In genomic region chr2:202032841-202033316, GRCh38 we compare ENCODE assay signal across 8 cellular contexts. TPM values are rescaled to one million over a fixed set of nuclear protein-coding genes. Genes with fewer than 3 reads are reported as not detected.
DNase-seq lines count a peak whose midpoint lies in the region; FAIRE-seq and TF ChIP-seq lines count a peak whose summit lies in the region.

No MANE protein-coding gene starts in this region.

- H3K27me3 Mint-ChIP-seq in T-helper 2 cell treated with Interferon-gamma antibody and Interleukin-4, amounts not matched to agents 5 μg/mL and 100 μg/mL, for 36 hours (ENCODE audit: low read depth): peaks cover 41% of the 10 kb centered on the region

- DNase-seq in SIG-M5 treated with dmso at 0.1 percent for 504 hours (lab: John Stamatoyannopoulos, UW; ENCODE audit: unreplicated experiment) (peak; percentile 52), SIG-M5 (lab: John Stamatoyannopoulos, UW) (no peak), HPDE6-E6E7 (ENCODE audit: extremely low spot score) (peak; percentile 36), bronchial epithelial cell (ENCODE audit: low read depth) (peak; percentile 21), keratinocyte (ENCODE audit: low read depth, low spot score) (no peak), NCI-H2081 treated with DMSO at 0.1 percent for 48 hours (lab: John Stamatoyannopoulos, UW) (no peak)
- peak; percentile 32 for DNase-seq in T-helper 2 cell treated with Interferon-gamma antibody and Interleukin-4, amounts not matched to agents 5 μg/mL and 100 μg/mL, for 36 hours (ENCODE audit: low spot score)
- peak; percentile 13 for DNase-seq in stimulated activated CD4-positive, alpha-beta T cell treated with anti-CD3 and anti-CD28 coated beads, Interleukin-1b, Interleukin-23, amount 100 ng/mL, for 48 hours

- no peak overlapping the region for H3K27ac Mint-ChIP-seq in T-helper 2 cell treated with Interferon-gamma antibody and Interleukin-4, amounts not matched to agents 5 μg/mL and 100 μg/mL, for 36 hours

- dilution Hi-C loops in keratinocyte (cut with MboI; ENCODE audit: extremely low pct_ligation_motif_present, low sequenced_read_pairs): no loop called here

- H3K4me1 ChIP-seq in keratinocyte (ENCODE audit: control insufficient read depth, extremely low read depth, insufficient read depth, low read length): peaks cover 13% of the 10 kb centered on the region

- no peaks in the 10 kb centered on the region for H3K9me1 ChIP-seq in keratinocyte (ENCODE audit: control insufficient read depth, extremely low read depth, insufficient read depth, low read length)

- peak overlapping the region; percentile 90 for H2AFZ ChIP-seq in keratinocyte (ENCODE audit: control insufficient read depth, low read length)

- H3K27me3 ChIP-seq in bronchial epithelial cell (ENCODE audit: control insufficient read depth, insufficient read depth, low read length) (peaks cover 17% of the 10 kb centered on the region), keratinocyte (ENCODE audit: control insufficient read depth, extremely low read depth, insufficient read depth, low read length) (peaks cover 13% of the 10 kb centered on the region)

- H3K36me3 ChIP-seq in bronchial epithelial cell (ENCODE audit: control insufficient read depth, insufficient read depth, low read length) (no peaks in the 10 kb centered on the region), keratinocyte (ENCODE audit: control insufficient read depth in 2 of 2, extremely low read depth in 1 of 2, insufficient read depth in 2 of 2, low read length in 2 of 2) (no peaks in the 10 kb centered on the region)

- H3K9me3 Mint-ChIP-seq in T-helper 2 cell treated with Interferon-gamma antibody and Interleukin-4, amounts not matched to agents 5 μg/mL and 100 μg/mL, for 36 hours: no peaks in the 10 kb centered on the region

- TF ChIP-seq CTCF in bronchial epithelial cell (IDR thresholded peaks at IDR 0.05; ENCODE audit: insufficient read depth, low read length, severe bottlenecking) (no peak), keratinocyte (optimal IDR thresholded peaks at IDR 0.05 in 1 of 3, IDR thresholded peaks at IDR 0.05 in 1 of 3, conservative IDR thresholded peaks at IDR 0.05 in 1 of 3; ENCODE audit: extremely low read depth in 1 of 3, insufficient read depth in 2 of 3, low read length in 3 of 3) (no peak)

- no peak for FAIRE-seq in bronchial epithelial cell (lab: Jason Lieb, UNC)
- no peak for FAIRE-seq in keratinocyte (lab: Jason Lieb, UNC)

- peak overlapping the region; percentile 56 for H3K9ac ChIP-seq in keratinocyte (ENCODE audit: control insufficient read depth, extremely low read depth, insufficient read depth, low read length)

- H3K4me2 ChIP-seq in keratinocyte (ENCODE audit: control insufficient read depth, extremely low read depth, insufficient read depth, low read depth, low read length): peak overlapping the region; percentile 77

- H3K4me3 ChIP-seq in bronchial epithelial cell (ENCODE audit: low read depth, low read length): peak overlapping the region; percentile 69
- peak overlapping the region; percentile 68 to 71 (median 70) for H3K4me3 ChIP-seq in keratinocyte (ENCODE audit: control insufficient read depth in 2 of 3, extremely low read depth in 1 of 3, insufficient read depth in 2 of 3, low read depth in 1 of 3, low read length in 3 of 3)

- H3K79me2 ChIP-seq in keratinocyte (ENCODE audit: control insufficient read depth, insufficient read depth, low read length): no peaks in the 10 kb centered on the region

- H3K4me3 Mint-ChIP-seq in T-helper 2 cell treated with Interferon-gamma antibody and Interleukin-4, amounts not matched to agents 5 μg/mL and 100 μg/mL, for 36 hours: peak overlapping the region; percentile 87

- no peaks in the 10 kb centered on the region for H3K9me3 ChIP-seq in keratinocyte (ENCODE audit: control insufficient read depth, low read depth, low read length)

- no peaks in the 10 kb centered on the region for H4K20me1 ChIP-seq in keratinocyte (ENCODE audit: control insufficient read depth, extremely low read depth, insufficient read depth, low read length)

- no peaks in the 10 kb centered on the region for H3K36me3 Mint-ChIP-seq in T-helper 2 cell treated with Interferon-gamma antibody and Interleukin-4, amounts not matched to agents 5 μg/mL and 100 μg/mL, for 36 hours (ENCODE audit: low read depth)

- H3K4me1 Mint-ChIP-seq in T-helper 2 cell treated with Interferon-gamma antibody and Interleukin-4, amounts not matched to agents 5 μg/mL and 100 μg/mL, for 36 hours (ENCODE audit: low read depth): peaks cover 11% of the 10 kb centered on the region

- H3K27ac ChIP-seq in keratinocyte (ENCODE audit: control insufficient read depth, insufficient read depth, low read length): peak overlapping the region; percentile 15

RNA-seq across cellular contexts. Expression of gene FZD7, which starts 0.8 kb away (rescaled TPM):
- total RNA-seq in bronchial epithelial cell: 1.8 and 2.3 TPM in 2 replicates
- polyA plus RNA-seq in keratinocyte: 1.3 to 2.4 TPM (median 1.4 TPM) in 3 replicates
- 1.5 TPM for polyA plus RNA-seq in keratinocyte (2011; ENCODE audit: low read depth)
- 0.91 and 1.3 TPM in 2 replicates for polyA plus RNA-seq in keratinocyte (2011; cell fraction: cytosol; rRNA removed)
- 5.8 and 6.3 TPM in 2 replicates for polyA plus RNA-seq in keratinocyte (2011; cell fraction: nucleus; rRNA removed)
- 2.7 and 3.7 TPM in 2 replicates for polyA plus RNA-seq in keratinocyte (2012; ENCODE audit: low replicate concordance)
- polyA minus RNA-seq in keratinocyte: 2.3 to 4.5 TPM (median 2.4 TPM) in 3 replicates
- 5.9 TPM for polyA minus RNA-seq in keratinocyte (2011; cell fraction: cytosol; rRNA and poly(A)+ RNA removed)
- polyA minus RNA-seq in keratinocyte (2011; cell fraction: nucleus; rRNA and poly(A)+ RNA removed): 10.3 and 11.8 TPM in 2 replicates

RNA-seq across cellular contexts. Expression of gene KIAA2012, which starts 40.2 kb away (rescaled TPM):
- not detected in 2 replicates for total RNA-seq in bronchial epithelial cell
- not detected in 3 replicates for polyA plus RNA-seq in keratinocyte
- polyA plus RNA-seq in keratinocyte (2011; ENCODE audit: low read depth): not detected
- polyA plus RNA-seq in keratinocyte (2011; cell fraction: cytosol; rRNA removed): not detected in 2 replicates
- polyA plus RNA-seq in keratinocyte (2011; cell fraction: nucleus; rRNA removed): not detected in 2 replicates
- polyA plus RNA-seq in keratinocyte (2012; ENCODE audit: low replicate concordance): 0.03 TPM in 1 of 2 replicates, not detected in the other
- not detected in 3 replicates for polyA minus RNA-seq in keratinocyte
- not detected for polyA minus RNA-seq in keratinocyte (2011; cell fraction: cytosol; rRNA and poly(A)+ RNA removed)
- polyA minus RNA-seq in keratinocyte (2011; cell fraction: nucleus; rRNA and poly(A)+ RNA removed): not detected in 2 replicates

Comparison
In these comparisons a context has a peak if more than half of its experiments do, and no peak if none do; other contexts are left out.
1. DNase-seq: peak in SIG-M5 treated with dmso at 0.1 percent for 504 hours (single experiment), HPDE6-E6E7 (single experiment), T-helper 2 cell treated with Interferon-gamma antibody and Interleukin-4, amounts not matched to agents 5 μg/mL and 100 μg/mL, for 36 hours (single experiment), bronchial epithelial cell (single experiment) and stimulated activated CD4-positive, alpha-beta T cell treated with anti-CD3 and anti-CD28 coated beads, Interleukin-1b, Interleukin-23, amount 100 ng/mL, for 48 hours (single experiment); none in SIG-M5 (single experiment), keratinocyte (single experiment) and NCI-H2081 treated with DMSO at 0.1 percent for 48 hours (single experiment).